In genomic region chr10:79933961-79934360, GRCh38 we compare ENCODE assay signal across 26 cellular contexts. TPM values are rescaled to one million over a fixed set of nuclear protein-coding genes. Genes with fewer than 3 reads are reported as not detected.
DNase-seq lines count a peak whose midpoint lies in the region; TF ChIP-seq lines count a peak whose summit lies in the region.
"Had no signal": no experiment of that assay in that cellular context is flagged by ENCODE, and none has a peak within 500 bp of the region (broad histone marks: within the 10 kb centered on the region; RNA-seq: fewer than 3 reads in every experiment).

No MANE protein-coding gene starts in this region.

- no peaks in the 10 kb centered on the region for H3K9me3 Mint-ChIP-seq in mesothelial cell of epicardium
- H3K9me3 Mint-ChIP-seq: activated T-cell treated with anti-CD3 and anti-CD28 coated beads, Interleukin-2, amount 50 U/mL, for 4 hours; naive thymus-derived CD4-positive, alpha-beta T cell had no signal

- no peaks in the 10 kb centered on the region for H3K9me3 ChIP-seq in MM.1S (replicated peaks; ENCODE audit: insufficient read depth, low read length)
- H3K9me3 ChIP-seq: BE2C had no signal

- peaks cover 7% of the 10 kb centered on the region for H3K4me1 Mint-ChIP-seq in mesothelial cell of epicardium

- H3F3A ChIP-seq in MM.1S (ENCODE audit: insufficient read depth, low read length), result no peaks in the 10 kb centered on the region

- no peak overlapping the region for H3K4me3 Mint-ChIP-seq in mesothelial cell of epicardium
- H3K4me3 Mint-ChIP-seq: activated T-cell treated with anti-CD3 and anti-CD28 coated beads, Interleukin-2, amount 50 U/mL, for 4 hours; naive thymus-derived CD4-positive, alpha-beta T cell had no signal

- no peak overlapping the region for H3K27ac ChIP-seq in MM.1S (ENCODE audit: low read length)

- no peak overlapping the region for H3K9ac ChIP-seq in MM.1S (ENCODE audit: low read length)

- TF ChIP-seq CTCF in MM.1S (IDR thresholded peaks at IDR 0.05; ENCODE audit: low read length) (no peak), mesothelial cell of epicardium (IDR thresholded peaks at IDR 0.05; ENCODE audit: unreplicated experiment) (no peak)

- H3K4me1 ChIP-seq in MM.1S (ENCODE audit: low read length), result no peaks in the 10 kb centered on the region
- H3K4me1 ChIP-seq: BE2C had no signal

- DNase-seq in NCI-H146 (lab: John Stamatoyannopoulos, UW) (peak; percentile 7), NCI-H146 treated with DMSO at 0.1 percent for 48 hours (lab: John Stamatoyannopoulos, UW; ENCODE audit: unreplicated experiment) (no peak), HT1080 (ENCODE audit: low read depth) (peak; percentile 12), dermis microvascular lymphatic vessel endothelial cell (ENCODE audit: low read depth in 2 of 2) (peak; percentile 78 to 96), lung microvascular endothelial cell (ENCODE audit: low read depth in 2 of 2) (peak; percentile 85 to 92), NCI-H1092 treated with DMSO at 0.1 percent for 48 hours (lab: John Stamatoyannopoulos, UW) (no peak), MM.1S (no peak), mesothelial cell of epicardium (ENCODE audit: low spot score in 2 of 2, unreplicated experiment in 2 of 2) (no peak)
- DNase-seq: activated CD4-positive, alpha-beta T cell treated with anti-CD3 and anti-CD28 coated beads for 4 hours; activated CD8-positive, alpha-beta memory T cell treated with anti-CD3 and anti-CD28 coated beads for 24 hours; activated naive CD4-positive, alpha-beta T cell treated with Interleukin-2 at 50 U/mL for 16 hours; activated T-cell treated with anti-CD3 and anti-CD28 coated beads, Interleukin-2, amount 50 U/mL, for 4 hours; amygdala; BE2C; COR-L47; head of caudate nucleus; mesendoderm; naive thymus-derived CD4-positive, alpha-beta T cell; NCI-H1105; nucleus accumbens; stimulated activated CD4-positive, alpha-beta T cell treated with anti-CD3 and anti-CD28 coated beads, Interleukin-2, amount 100 ng/mL, for 24 hours; substantia nigra had no signal

- no peaks in the 10 kb centered on the region for H3K79me2 ChIP-seq in MM.1S (ENCODE audit: low read length)

- H3K27me3 Mint-ChIP-seq in mesothelial cell of epicardium (ENCODE audit: low read depth), result peaks cover 28% of the 10 kb centered on the region

- H3K27me3 ChIP-seq in MM.1S (replicated peaks; ENCODE audit: insufficient read depth, low read length), result no peaks in the 10 kb centered on the region

- no peaks in the 10 kb centered on the region for H3K9me2 ChIP-seq in MM.1S (replicated peaks; ENCODE audit: insufficient read depth, low read length)

- H3K4me3 ChIP-seq in MM.1S (ENCODE audit: low read length), result no peak overlapping the region
- H3K4me3 ChIP-seq: smooth muscle cell had no signal

- H3K36me3 ChIP-seq in MM.1S (replicated peaks; ENCODE audit: insufficient read depth, low read length), result no peaks in the 10 kb centered on the region
- H3K36me3 ChIP-seq: BE2C had no signal

- no peak overlapping the region for H3K4me2 ChIP-seq in MM.1S (ENCODE audit: low read depth, low read length)
- H3K4me2 ChIP-seq: smooth muscle cell had no signal

- H3K27ac Mint-ChIP-seq in mesothelial cell of epicardium, result no peak overlapping the region
- H3K27ac Mint-ChIP-seq: naive thymus-derived CD4-positive, alpha-beta T cell had no signal

- H2AFZ ChIP-seq in MM.1S (ENCODE audit: low read length), result no peak overlapping the region

- H3K36me3 Mint-ChIP-seq in mesothelial cell of epicardium, result no peaks in the 10 kb centered on the region

- no peaks in the 10 kb centered on the region for H4K20me1 ChIP-seq in MM.1S (ENCODE audit: insufficient read depth, low read length)

RNA-seq across cellular contexts. Expression of gene SFTPD, which starts 14.9 kb away (rescaled TPM):
- not detected in 2 replicates for total RNA-seq in HT1080 (2014; rRNA removed; shearing (Covaris generic))
- not detected in 2 replicates for polyA plus RNA-seq in HT1080 (2015; cell fraction: cytosol; rRNA removed)
- not detected in 2 replicates for polyA plus RNA-seq in HT1080 (2015; cell fraction: nucleus; rRNA removed)
- total RNA-seq in dermis microvascular lymphatic vessel endothelial cell (not detected in 2 replicates), lung microvascular endothelial cell (not detected in 2 replicates), mesothelial cell of epicardium (1.7 to 2.7 TPM (median 2.2 TPM) in 3 replicates)
- total RNA-seq: Daoy; T-helper 2 cell treated with Interferon-gamma antibody and Interleukin-4, amounts not matched to agents 100 ng/mL and 5 ng/mL, for 36 hours; urinary bladder had no signal
- polyA plus RNA-seq: naive thymus-derived CD4-positive, alpha-beta T cell had no signal

Comparison
In these comparisons a context has a peak if more than half of its experiments do, and no peak if none do; other contexts are left out.
1. DNase-seq: peak in NCI-H146 (single experiment), HT1080 (single experiment), dermis microvascular lymphatic vessel endothelial cell (2 of 2) and lung microvascular endothelial cell (2 of 2); none in NCI-H146 treated with DMSO at 0.1 percent for 48 hours (single experiment), NCI-H1092 treated with DMSO at 0.1 percent for 48 hours (single experiment), MM.1S (single experiment) and mesothelial cell of epicardium (0 of 2).